ENCODE assay signal across 1 cellular context in genomic region chr11:128610765-128611617, GRCh38.
TF ChIP-seq lines count a peak whose summit lies in the region.

No MANE protein-coding gene starts in this region.

TF ChIP-seq in GM12878, 131 proteins besides CTCF, POLR2A, EP300 and RAD21 (continued from another document):
- TF ChIP-seq ZNF217 (IDR thresholded peaks at IDR 0.05) (no peak; the same call in 1 of the 2 replicates), CUX1 (IDR thresholded peaks at IDR 0.05; ENCODE audit: insufficient replicate concordance, low read depth, low read length) (peak; percentile 52), ASH2L (IDR thresholded peaks at IDR 0.05; ENCODE audit: borderline replicate concordance, low read depth) (peak; percentile 86; the same call in 1 of the 2 replicates), SPI1 (IDR thresholded peaks at IDR 0.05; ENCODE audit: borderline replicate concordance, insufficient read depth, low read depth, low read length) (peak; percentile 75; the same call in 1 of the 2 replicates), CEBPB (IDR thresholded peaks at IDR 0.05; ENCODE audit: borderline replicate concordance in 1 of 2, low read depth in 2 of 2, low read length in 2 of 2) (no peak), TCF12 (IDR thresholded peaks at IDR 0.05; ENCODE audit: low read depth, low read length) (peak; percentile 96), IKZF2 (IDR thresholded peaks at IDR 0.05) (peak; percentile 47 to 76; a peak in 3 of 4 replicates), NRF1 (conservative IDR thresholded peaks at IDR 0.05; ENCODE audit: low read depth, low read length) (no peak), TCF3 (IDR thresholded peaks at IDR 0.05; ENCODE audit: borderline replicate concordance, insufficient read depth, low read depth, low read length) (peak; percentile 92), GATAD2B (conservative IDR thresholded peaks at IDR 0.05; ENCODE audit: low read depth) (peak; percentile 89), MYB (IDR thresholded peaks at IDR 0.05; ENCODE audit: borderline replicate concordance, low read depth, low read length) (0 out of 2 replicates have a peak, but pooled peaks have one; percentile 17), TBL1XR1 (IDR thresholded peaks at IDR 0.05; ENCODE audit: low read depth, low read length) (peak; percentile 76; the same call in 1 of the 2 replicates), RUNX3 (IDR thresholded peaks at IDR 0.05; ENCODE audit: low read length) (peak; percentile 79), SMAD5 (IDR thresholded peaks at IDR 0.05; ENCODE audit: low read depth) (0 out of 2 replicates have a peak, but pooled peaks have one; percentile 55), FOXK2 (IDR thresholded peaks at IDR 0.05) (no peak), MLLT1 (IDR thresholded peaks at IDR 0.05) (peak; percentile 58; the same call in 1 of the 2 replicates), SUZ12 (IDR thresholded peaks at IDR 0.05; ENCODE audit: unreplicated experiment) (no peak), IKZF1 (conservative IDR thresholded peaks at IDR 0.05) (peak; percentile 73; the same call in 1 of the 2 replicates), SMARCA5 (IDR thresholded peaks at IDR 0.05) (peak; percentile 80), IRF3 (IDR thresholded peaks at IDR 0.05) (no peak), PAX5 (IDR thresholded peaks at IDR 0.05; ENCODE audit: borderline replicate concordance, low read depth, low read length) (0 out of 2 replicates have a peak, but pooled peaks have one; percentile 31)
- TF ChIP-seq, protein P1, sequence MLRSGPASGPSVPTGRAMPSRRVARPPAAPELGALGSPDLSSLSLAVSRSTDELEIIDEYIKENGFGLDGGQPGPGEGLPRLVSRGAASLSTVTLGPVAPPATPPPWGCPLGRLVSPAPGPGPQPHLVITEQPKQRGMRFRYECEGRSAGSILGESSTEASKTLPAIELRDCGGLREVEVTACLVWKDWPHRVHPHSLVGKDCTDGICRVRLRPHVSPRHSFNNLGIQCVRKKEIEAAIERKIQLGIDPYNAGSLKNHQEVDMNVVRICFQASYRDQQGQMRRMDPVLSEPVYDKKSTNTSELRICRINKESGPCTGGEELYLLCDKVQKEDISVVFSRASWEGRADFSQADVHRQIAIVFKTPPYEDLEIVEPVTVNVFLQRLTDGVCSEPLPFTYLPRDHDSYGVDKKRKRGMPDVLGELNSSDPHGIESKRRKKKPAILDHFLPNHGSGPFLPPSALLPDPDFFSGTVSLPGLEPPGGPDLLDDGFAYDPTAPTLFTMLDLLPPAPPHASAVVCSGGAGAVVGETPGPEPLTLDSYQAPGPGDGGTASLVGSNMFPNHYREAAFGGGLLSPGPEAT (IDR thresholded peaks at IDR 0.05; ENCODE audit: low read depth) = peak; percentile 52; the same call in 1 of the 2 replicates
- TF ChIP-seq, protein P2, sequence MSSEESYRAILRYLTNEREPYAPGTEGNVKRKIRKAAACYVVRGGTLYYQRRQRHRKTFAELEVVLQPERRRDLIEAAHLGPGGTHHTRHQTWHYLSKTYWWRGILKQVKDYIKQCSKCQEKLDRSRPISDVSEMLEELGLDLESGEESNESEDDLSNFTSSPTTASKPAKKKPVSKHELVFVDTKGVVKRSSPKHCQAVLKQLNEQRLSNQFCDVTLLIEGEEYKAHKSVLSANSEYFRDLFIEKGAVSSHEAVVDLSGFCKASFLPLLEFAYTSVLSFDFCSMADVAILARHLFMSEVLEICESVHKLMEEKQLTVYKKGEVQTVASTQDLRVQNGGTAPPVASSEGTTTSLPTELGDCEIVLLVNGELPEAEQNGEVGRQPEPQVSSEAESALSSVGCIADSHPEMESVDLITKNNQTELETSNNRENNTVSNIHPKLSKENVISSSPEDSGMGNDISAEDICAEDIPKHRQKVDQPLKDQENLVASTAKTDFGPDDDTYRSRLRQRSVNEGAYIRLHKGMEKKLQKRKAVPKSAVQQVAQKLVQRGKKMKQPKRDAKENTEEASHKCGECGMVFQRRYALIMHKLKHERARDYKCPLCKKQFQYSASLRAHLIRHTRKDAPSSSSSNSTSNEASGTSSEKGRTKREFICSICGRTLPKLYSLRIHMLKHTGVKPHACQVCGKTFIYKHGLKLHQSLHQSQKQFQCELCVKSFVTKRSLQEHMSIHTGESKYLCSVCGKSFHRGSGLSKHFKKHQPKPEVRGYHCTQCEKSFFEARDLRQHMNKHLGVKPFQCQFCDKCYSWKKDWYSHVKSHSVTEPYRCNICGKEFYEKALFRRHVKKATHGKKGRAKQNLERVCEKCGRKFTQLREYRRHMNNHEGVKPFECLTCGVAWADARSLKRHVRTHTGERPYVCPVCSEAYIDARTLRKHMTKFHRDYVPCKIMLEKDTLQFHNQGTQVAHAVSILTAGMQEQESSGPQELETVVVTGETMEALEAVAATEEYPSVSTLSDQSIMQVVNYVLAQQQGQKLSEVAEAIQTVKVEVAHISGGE (CRISPR knock-in tag; IDR thresholded peaks at IDR 0.05) = no peak
